Comparison of ENCODE assay signal across 1 cellular context in genomic region chr22:43693245-43693644, GRCh38.
TF ChIP-seq lines count a peak whose summit lies in the region.

No MANE protein-coding gene starts in this region.

TF ChIP-seq in K562, 482 proteins besides CTCF, POLR2A, EP300 and RAD21 (continued from another document):
- no peak for TF ChIP-seq ZNF398 (CRISPR knock-in tag; IDR thresholded peaks at IDR 0.05)
- TF ChIP-seq CUX1 (CRISPR knock-in tag; IDR thresholded peaks at IDR 0.05) = no peak
- TF ChIP-seq HES1 (IDR thresholded peaks at IDR 0.05; ENCODE audit: low read depth) = no peak
- no peak for TF ChIP-seq LARP7 (IDR thresholded peaks at IDR 0.05)
- TF ChIP-seq C11orf30 (IDR thresholded peaks at IDR 0.05; ENCODE audit: low read depth) = peak; percentile 70; the same call in 1 of the 2 replicates
- TF ChIP-seq ARID2 (IDR thresholded peaks at IDR 0.05) = no peak
- TF ChIP-seq MAFF (IDR thresholded peaks at IDR 0.05; ENCODE audit: low read length) = peak; percentile 87
- no peak for TF ChIP-seq MEIS2 (IDR thresholded peaks at IDR 0.05; ENCODE audit: partially characterized antibody)
- no peak for TF ChIP-seq IRF1 (CRISPR knock-in tag; IDR thresholded peaks at IDR 0.05; ENCODE audit: borderline replicate concordance)
- no peak for TF ChIP-seq FOXJ2 (tag; IDR thresholded peaks at IDR 0.05)
- no peak for TF ChIP-seq ZNF165 (CRISPR knock-in tag; IDR thresholded peaks at IDR 0.05; ENCODE audit: borderline replicate concordance)
- TF ChIP-seq MAFK (IDR thresholded peaks at IDR 0.05; ENCODE audit: low read length) = peak; percentile 86
- TF ChIP-seq MXD1 (CRISPR knock-in tag; IDR thresholded peaks at IDR 0.05; ENCODE audit: borderline replicate concordance, poor library complexity, severe bottlenecking) = no peak
- TF ChIP-seq HOMEZ (CRISPR knock-in tag; IDR thresholded peaks at IDR 0.05) = no peak
- TF ChIP-seq SMARCA4 (IDR thresholded peaks at IDR 0.05) = no peak
- peak; percentile 86 for TF ChIP-seq ZNF316 (IDR thresholded peaks at IDR 0.05)
- TF ChIP-seq PATZ1 (CRISPR knock-in tag; IDR thresholded peaks at IDR 0.05; ENCODE audit: borderline replicate concordance) = no peak
- no peak for TF ChIP-seq HNRNPK (IDR thresholded peaks at IDR 0.05; ENCODE audit: low read depth, low read length, poor library complexity, severe bottlenecking)
- TF ChIP-seq ZNF263 (CRISPR knock-in tag; IDR thresholded peaks at IDR 0.05; ENCODE audit: borderline replicate concordance) = no peak
- no peak for TF ChIP-seq ZNF518B (CRISPR knock-in tag; IDR thresholded peaks at IDR 0.05)
- peak; percentile 78 for TF ChIP-seq MAFG (tag; conservative IDR thresholded peaks at IDR 0.05)
- no peak for TF ChIP-seq PURB (CRISPR knock-in tag; IDR thresholded peaks at IDR 0.05; ENCODE audit: low read depth)
- TF ChIP-seq ATF4 (CRISPR knock-in tag; IDR thresholded peaks at IDR 0.05) = no peak
- no peak for TF ChIP-seq SRSF1 (IDR thresholded peaks at IDR 0.05; ENCODE audit: low read depth, low read length)
